In the genomic region with DNA sequence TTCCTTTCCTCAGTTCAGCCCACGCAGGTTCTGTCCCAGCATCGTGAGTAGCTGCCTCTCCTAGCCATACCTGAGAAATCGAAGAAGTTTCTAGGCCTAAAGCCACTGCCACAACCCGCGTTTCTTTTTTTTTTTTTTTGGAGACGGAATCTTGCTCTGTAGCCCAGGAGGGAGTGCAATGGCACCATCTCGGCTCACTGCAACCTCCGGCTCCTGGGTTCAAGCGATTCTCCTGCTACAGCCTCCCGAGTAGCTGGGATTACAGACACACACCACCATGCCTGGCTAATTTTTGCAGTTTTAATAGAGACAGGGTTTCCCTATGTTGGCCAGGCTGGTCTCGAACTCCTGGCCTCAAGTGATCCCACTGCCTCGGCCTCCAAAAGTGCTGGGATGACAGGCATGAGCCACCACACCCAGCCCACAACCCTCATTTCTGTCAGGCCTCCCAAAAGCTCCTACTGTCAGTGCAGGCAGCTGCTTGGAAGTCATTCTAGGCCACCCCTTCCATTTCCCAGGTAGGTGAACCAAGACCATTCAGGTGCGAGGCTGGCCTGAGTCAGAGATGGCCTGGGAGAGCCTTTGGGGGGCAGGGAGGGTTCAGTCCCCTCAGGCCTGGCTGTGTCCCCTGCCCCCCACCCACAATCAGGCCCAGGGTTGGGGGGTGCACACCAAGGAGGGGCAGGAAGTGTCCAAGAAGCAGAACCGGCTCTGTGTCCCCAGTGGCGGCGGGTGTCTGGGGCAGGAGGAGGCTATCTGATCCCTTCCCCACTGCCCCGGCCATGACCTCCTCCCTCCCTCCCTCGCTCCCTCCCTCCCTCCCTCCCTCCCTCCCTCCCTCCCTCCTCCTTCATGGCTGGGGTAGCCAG, we compare ENCODE assay signal across 1 cellular context.
TF ChIP-seq lines count a peak whose summit lies in the region.

No MANE protein-coding gene starts in this region.

TF ChIP-seq in HepG2, 621 proteins besides CTCF, POLR2A, EP300 and RAD21 (continued from another document and continues in another):
- TF ChIP-seq, protein P1, sequence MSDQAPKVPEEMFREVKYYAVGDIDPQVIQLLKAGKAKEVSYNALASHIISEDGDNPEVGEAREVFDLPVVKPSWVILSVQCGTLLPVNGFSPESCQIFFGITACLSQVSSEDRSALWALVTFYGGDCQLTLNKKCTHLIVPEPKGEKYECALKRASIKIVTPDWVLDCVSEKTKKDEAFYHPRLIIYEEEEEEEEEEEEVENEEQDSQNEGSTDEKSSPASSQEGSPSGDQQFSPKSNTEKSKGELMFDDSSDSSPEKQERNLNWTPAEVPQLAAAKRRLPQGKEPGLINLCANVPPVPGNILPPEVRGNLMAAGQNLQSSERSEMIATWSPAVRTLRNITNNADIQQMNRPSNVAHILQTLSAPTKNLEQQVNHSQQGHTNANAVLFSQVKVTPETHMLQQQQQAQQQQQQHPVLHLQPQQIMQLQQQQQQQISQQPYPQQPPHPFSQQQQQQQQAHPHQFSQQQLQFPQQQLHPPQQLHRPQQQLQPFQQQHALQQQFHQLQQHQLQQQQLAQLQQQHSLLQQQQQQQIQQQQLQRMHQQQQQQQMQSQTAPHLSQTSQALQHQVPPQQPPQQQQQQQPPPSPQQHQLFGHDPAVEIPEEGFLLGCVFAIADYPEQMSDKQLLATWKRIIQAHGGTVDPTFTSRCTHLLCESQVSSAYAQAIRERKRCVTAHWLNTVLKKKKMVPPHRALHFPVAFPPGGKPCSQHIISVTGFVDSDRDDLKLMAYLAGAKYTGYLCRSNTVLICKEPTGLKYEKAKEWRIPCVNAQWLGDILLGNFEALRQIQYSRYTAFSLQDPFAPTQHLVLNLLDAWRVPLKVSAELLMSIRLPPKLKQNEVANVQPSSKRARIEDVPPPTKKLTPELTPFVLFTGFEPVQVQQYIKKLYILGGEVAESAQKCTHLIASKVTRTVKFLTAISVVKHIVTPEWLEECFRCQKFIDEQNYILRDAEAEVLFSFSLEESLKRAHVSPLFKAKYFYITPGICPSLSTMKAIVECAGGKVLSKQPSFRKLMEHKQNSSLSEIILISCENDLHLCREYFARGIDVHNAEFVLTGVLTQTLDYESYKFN (CRISPR knock-in tag; conservative IDR thresholded peaks at IDR 0.05): peak; percentile 41
- TF ChIP-seq, protein P2, sequence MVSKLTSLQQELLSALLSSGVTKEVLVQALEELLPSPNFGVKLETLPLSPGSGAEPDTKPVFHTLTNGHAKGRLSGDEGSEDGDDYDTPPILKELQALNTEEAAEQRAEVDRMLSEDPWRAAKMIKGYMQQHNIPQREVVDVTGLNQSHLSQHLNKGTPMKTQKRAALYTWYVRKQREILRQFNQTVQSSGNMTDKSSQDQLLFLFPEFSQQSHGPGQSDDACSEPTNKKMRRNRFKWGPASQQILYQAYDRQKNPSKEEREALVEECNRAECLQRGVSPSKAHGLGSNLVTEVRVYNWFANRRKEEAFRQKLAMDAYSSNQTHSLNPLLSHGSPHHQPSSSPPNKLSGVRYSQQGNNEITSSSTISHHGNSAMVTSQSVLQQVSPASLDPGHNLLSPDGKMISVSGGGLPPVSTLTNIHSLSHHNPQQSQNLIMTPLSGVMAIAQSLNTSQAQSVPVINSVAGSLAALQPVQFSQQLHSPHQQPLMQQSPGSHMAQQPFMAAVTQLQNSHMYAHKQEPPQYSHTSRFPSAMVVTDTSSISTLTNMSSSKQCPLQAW (CRISPR knock-in tag; IDR thresholded peaks at IDR 0.05): peak; percentile 68
- TF ChIP-seq ZNF24 (IDR thresholded peaks at IDR 0.05) (no peak), MYC (CRISPR knock-in tag; IDR thresholded peaks at IDR 0.05; ENCODE audit: borderline replicate concordance) (0 out of 2 replicates have a peak, but pooled peaks have one; percentile 13), SIX1 (CRISPR knock-in tag; IDR thresholded peaks at IDR 0.05; ENCODE audit: borderline replicate concordance) (peak; percentile 53; the same call in 1 of the 2 replicates), ZNF710 (CRISPR knock-in tag; IDR thresholded peaks at IDR 0.05; ENCODE audit: borderline replicate concordance) (0 out of 2 replicates have a peak, but pooled peaks have one; percentile 32), ZBTB2 (CRISPR knock-in tag; IDR thresholded peaks at IDR 0.05; ENCODE audit: low read depth) (no peak), FOXM1 (CRISPR knock-in tag; IDR thresholded peaks at IDR 0.05) (0 out of 2 replicates have a peak, but pooled peaks have one; percentile 21), ZNF580 (CRISPR knock-in tag; IDR thresholded peaks at IDR 0.05; ENCODE audit: borderline replicate concordance, low read depth) (0 out of 2 replicates have a peak, but pooled peaks have one; percentile 26), BRCA1 (CRISPR knock-in tag; IDR thresholded peaks at IDR 0.05) (no peak), HNRNPK (IDR thresholded peaks at IDR 0.05; ENCODE audit: low read depth, low read length, poor library complexity, severe bottlenecking) (peak; percentile 98), ETV5 (CRISPR knock-in tag; IDR thresholded peaks at IDR 0.05; ENCODE audit: borderline replicate concordance) (peak; percentile 27; the same call in 1 of the 2 replicates), SETDB1 (CRISPR knock-in tag; IDR thresholded peaks at IDR 0.05; ENCODE audit: borderline replicate concordance) (no peak), GPBP1L1 (CRISPR knock-in tag; IDR thresholded peaks at IDR 0.05) (no peak), ZNF747 (CRISPR knock-in tag; IDR thresholded peaks at IDR 0.05; ENCODE audit: borderline replicate concordance) (0 out of 2 replicates have a peak, but pooled peaks have one; percentile 13), ZBTB20 (CRISPR knock-in tag; IDR thresholded peaks at IDR 0.05; ENCODE audit: borderline replicate concordance, low read depth) (no peak), ARID4A (CRISPR knock-in tag; IDR thresholded peaks at IDR 0.05; ENCODE audit: borderline replicate concordance) (no peak), ZNF83 (CRISPR knock-in tag; IDR thresholded peaks at IDR 0.05; ENCODE audit: borderline replicate concordance) (0 out of 2 replicates have a peak, but pooled peaks have one; percentile 35), ZNF251 (CRISPR knock-in tag; IDR thresholded peaks at IDR 0.05) (0 out of 2 replicates have a peak, but pooled peaks have one; percentile 31), EEA1 (CRISPR knock-in tag; IDR thresholded peaks at IDR 0.05; ENCODE audit: borderline replicate concordance) (peak; percentile 31; the same call in 1 of the 2 replicates), MED1 (CRISPR knock-in tag; IDR thresholded peaks at IDR 0.05) (0 out of 2 replicates have a peak, but pooled peaks have one; percentile 22), THAP9 (CRISPR knock-in tag; IDR thresholded peaks at IDR 0.05; ENCODE audit: borderline replicate concordance) (0 out of 2 replicates have a peak, but pooled peaks have one; percentile 8), PPARG (CRISPR knock-in tag; conservative IDR thresholded peaks at IDR 0.05) (peak; percentile 85), HOXA3 (CRISPR knock-in tag; IDR thresholded peaks at IDR 0.05) (0 out of 2 replicates have a peak, but pooled peaks have one; percentile 27)
- TF ChIP-seq, protein P3, sequence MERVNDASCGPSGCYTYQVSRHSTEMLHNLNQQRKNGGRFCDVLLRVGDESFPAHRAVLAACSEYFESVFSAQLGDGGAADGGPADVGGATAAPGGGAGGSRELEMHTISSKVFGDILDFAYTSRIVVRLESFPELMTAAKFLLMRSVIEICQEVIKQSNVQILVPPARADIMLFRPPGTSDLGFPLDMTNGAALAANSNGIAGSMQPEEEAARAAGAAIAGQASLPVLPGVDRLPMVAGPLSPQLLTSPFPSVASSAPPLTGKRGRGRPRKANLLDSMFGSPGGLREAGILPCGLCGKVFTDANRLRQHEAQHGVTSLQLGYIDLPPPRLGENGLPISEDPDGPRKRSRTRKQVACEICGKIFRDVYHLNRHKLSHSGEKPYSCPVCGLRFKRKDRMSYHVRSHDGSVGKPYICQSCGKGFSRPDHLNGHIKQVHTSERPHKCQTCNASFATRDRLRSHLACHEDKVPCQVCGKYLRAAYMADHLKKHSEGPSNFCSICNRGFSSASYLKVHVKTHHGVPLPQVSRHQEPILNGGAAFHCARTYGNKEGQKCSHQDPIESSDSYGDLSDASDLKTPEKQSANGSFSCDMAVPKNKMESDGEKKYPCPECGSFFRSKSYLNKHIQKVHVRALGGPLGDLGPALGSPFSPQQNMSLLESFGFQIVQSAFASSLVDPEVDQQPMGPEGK (CRISPR knock-in tag; IDR thresholded peaks at IDR 0.05): peak; percentile 43
